Comparison of ENCODE assay signal across 1 cellular context in the genomic region with DNA sequence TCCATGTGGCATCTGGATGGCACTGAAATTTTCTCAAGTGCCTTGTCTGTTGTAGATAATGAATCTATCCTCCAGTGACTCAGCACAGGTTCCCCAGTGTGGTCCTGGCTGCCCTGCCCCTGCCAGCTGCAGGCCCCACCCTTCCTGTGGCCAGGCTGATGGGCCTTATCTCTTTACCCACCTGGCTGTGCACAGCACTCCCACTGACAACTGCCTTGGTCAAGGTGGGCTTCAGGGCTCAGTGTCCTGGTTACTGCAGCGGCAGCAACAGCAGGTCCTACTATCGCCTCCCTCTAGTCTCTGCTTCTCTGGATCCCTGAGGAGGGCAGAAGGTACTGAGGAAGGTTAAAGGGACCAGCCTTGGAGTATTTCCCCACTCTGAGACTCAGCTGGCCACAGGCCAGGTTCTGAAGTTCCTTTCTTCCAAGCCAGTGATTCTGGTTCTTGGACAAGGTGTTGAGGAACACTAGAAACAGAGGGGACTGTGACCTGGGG.
TF ChIP-seq lines count a peak whose summit lies in the region.

No MANE protein-coding gene starts in this region.

TF ChIP-seq in HepG2, 621 proteins besides CTCF, POLR2A, EP300 and RAD21:
- TF ChIP-seq ZNF446 (CRISPR knock-in tag; IDR thresholded peaks at IDR 0.05) = no peak
- peak; percentile 19; the same call in 1 of the 2 replicates for TF ChIP-seq POLR2G (IDR thresholded peaks at IDR 0.05; ENCODE audit: low read depth, low read length)
